10 cellular contexts compared by ENCODE assay signal in the genomic region with DNA sequence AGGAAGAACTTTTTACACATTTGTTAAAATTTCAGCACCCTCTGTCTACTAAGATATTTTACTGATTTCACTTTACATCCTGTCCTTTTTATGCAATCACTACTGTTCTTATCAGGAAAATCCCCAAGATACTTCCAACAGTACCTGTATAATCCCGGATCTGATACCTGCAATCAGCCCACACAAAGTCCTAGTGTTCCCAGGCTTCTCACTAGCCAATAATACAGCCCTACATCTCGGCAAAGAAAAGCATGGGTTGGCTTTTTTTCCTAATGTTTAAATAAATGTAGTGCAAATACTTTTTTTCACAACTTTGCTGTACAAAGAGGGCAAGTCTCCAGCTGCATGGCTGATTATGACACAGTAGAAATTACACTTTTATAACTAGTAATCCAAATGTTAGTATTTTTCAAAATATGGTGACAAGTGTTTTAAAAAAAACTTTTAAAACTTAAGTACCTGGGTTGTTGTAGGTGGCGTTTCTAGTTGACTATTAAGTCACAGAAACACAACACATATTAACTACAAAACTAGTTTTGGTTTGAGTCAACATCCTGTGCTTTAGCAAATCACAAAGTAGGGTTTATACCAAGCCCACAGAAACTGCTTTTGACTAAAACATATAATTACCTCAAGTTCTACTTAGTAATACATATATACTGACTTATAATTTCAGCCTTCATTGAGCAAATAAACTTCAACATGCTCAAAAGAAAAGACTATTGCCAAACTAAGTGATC.
DNase-seq lines count a peak whose midpoint lies in the region; ATAC-seq lines count a peak whose summit lies in the region.
"Had no signal": no experiment of that assay in that cellular context is flagged by ENCODE, and none has a peak within 500 bp of the region (broad histone marks: within the 10 kb centered on the region; RNA-seq: fewer than 3 reads in every experiment).

No MANE protein-coding gene starts in this region.

- H3K4me1 Mint-ChIP-seq in memory B cell: no peaks in the 10 kb centered on the region

- H3K27ac Mint-ChIP-seq in memory B cell: peak overlapping the region; percentile 68

- H3K9me3 Mint-ChIP-seq in memory B cell: no peaks in the 10 kb centered on the region

- DNase-seq in memory B cell (ENCODE audit: low spot score in 2 of 2): no peak
- no peak for DNase-seq in AG20443 (ENCODE audit: low spot score)
- DNase-seq in amygdala (lab: John Stamatoyannopoulos, UW): no peak
- no peak for DNase-seq in HCEC 1CT
- no peak for DNase-seq in NOMO-1 (lab: John Stamatoyannopoulos, UW; ENCODE audit: unreplicated experiment in 2 of 2)
- DNase-seq: dermis blood vessel endothelial cell, NCI-H1436 treated with DMSO at 0.1 percent for 48 hours had no signal

- H3K27me3 Mint-ChIP-seq in memory B cell: no peaks in the 10 kb centered on the region

- H3K4me3 Mint-ChIP-seq in memory B cell: no peak overlapping the region

- peaks cover 21% of the 10 kb centered on the region for H3K36me3 Mint-ChIP-seq in memory B cell

- ATAC-seq in GM18870 (IDR thresholded peaks at IDR 0.05; ENCODE audit: unreplicated experiment) (peak; percentile 85), GM21576 (IDR thresholded peaks at IDR 0.05; ENCODE audit: unreplicated experiment) (peak; percentile 84), HG03442 (IDR thresholded peaks at IDR 0.05; ENCODE audit: unreplicated experiment) (peak; percentile 78), memory B cell (ENCODE audit: low read depth) (no peak)
